1 cellular context compared by ENCODE assay signal in the genomic region with DNA sequence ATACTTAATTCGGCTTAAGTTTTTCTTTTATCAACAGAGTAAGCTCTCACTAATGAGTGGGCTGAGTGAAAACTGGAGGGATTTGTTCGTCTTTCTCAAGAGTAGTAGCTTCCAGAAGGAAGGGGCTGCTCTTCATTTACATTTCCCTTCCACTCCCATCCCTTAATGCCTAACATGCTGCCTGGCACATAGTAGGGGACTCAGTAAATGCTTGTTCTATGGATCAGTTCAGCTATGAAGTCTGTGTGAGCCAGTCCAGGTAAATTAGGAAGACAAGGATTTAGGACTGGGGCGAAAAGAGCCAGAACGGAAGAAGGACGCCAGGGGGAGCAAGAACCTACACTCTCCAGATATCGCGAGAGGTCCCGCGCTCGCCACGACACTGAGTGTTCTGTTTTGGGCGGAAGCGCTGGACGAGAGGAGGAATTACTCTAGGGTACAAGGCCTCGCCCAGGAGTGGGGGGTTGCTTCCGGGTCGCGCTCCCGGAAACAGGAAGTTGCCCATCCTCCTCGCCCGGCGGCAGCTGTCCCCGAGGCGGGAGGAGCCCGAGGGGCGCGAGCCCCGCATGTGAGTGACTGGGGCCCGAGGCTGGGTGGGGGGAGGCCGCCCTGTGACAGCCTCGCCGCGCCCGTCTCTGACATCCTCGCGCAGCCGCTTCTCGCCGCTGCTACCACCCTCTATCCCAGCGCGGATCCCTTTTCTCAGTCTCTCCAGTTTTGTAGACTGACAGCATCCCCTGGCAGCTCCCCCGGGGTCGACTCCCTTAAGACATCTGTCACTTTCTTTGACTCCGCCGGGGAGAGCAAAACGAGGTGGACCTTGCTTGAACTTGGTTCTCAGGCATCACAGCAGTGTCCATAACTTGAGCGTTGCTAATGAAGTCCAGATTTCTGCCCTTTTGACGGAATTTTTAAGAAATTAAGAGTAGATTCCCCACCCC.
TF ChIP-seq lines count a peak whose summit lies in the region.

A gene with protein sequence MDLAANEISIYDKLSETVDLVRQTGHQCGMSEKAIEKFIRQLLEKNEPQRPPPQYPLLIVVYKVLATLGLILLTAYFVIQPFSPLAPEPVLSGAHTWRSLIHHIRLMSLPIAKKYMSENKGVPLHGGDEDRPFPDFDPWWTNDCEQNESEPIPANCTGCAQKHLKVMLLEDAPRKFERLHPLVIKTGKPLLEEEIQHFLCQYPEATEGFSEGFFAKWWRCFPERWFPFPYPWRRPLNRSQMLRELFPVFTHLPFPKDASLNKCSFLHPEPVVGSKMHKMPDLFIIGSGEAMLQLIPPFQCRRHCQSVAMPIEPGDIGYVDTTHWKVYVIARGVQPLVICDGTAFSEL (plus strand): TSS at position 492 of the 941 bp plus-strand sequence. CDS start 13,493 bp downstream, outside the sequence.

TF ChIP-seq in HCT116, 20 proteins besides CTCF, POLR2A, EP300 and RAD21 (continued from another document):
- TF ChIP-seq REST (IDR thresholded peaks at IDR 0.05; ENCODE audit: low read depth) (no peak), JUND (IDR thresholded peaks at IDR 0.05) (no peak), SRF (IDR thresholded peaks at IDR 0.05; ENCODE audit: low read depth) (peak; percentile 33; the same call in 1 of the 2 replicates), ELF1 (IDR thresholded peaks at IDR 0.05; ENCODE audit: borderline replicate concordance, low read depth) (peak; percentile 97), ZFX (IDR thresholded peaks at IDR 0.05) (no peak), EZH2 (IDR thresholded peaks at IDR 0.05) (no peak), SP1 (IDR thresholded peaks at IDR 0.05; ENCODE audit: low read depth) (peak; percentile 70), SIN3A (IDR thresholded peaks at IDR 0.05; ENCODE audit: low read depth) (peak; percentile 93), MAX (IDR thresholded peaks at IDR 0.05) (peak; percentile 88)
- TF ChIP-seq, protein P1, sequence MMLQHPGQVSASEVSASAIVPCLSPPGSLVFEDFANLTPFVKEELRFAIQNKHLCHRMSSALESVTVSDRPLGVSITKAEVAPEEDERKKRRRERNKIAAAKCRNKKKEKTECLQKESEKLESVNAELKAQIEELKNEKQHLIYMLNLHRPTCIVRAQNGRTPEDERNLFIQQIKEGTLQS (IDR thresholded peaks at IDR 0.05), result no peak
- TF ChIP-seq, protein P2, sequence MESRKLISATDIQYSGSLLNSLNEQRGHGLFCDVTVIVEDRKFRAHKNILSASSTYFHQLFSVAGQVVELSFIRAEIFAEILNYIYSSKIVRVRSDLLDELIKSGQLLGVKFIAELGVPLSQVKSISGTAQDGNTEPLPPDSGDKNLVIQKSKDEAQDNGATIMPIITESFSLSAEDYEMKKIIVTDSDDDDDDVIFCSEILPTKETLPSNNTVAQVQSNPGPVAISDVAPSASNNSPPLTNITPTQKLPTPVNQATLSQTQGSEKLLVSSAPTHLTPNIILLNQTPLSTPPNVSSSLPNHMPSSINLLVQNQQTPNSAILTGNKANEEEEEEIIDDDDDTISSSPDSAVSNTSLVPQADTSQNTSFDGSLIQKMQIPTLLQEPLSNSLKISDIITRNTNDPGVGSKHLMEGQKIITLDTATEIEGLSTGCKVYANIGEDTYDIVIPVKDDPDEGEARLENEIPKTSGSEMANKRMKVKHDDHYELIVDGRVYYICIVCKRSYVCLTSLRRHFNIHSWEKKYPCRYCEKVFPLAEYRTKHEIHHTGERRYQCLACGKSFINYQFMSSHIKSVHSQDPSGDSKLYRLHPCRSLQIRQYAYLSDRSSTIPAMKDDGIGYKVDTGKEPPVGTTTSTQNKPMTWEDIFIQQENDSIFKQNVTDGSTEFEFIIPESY (IDR thresholded peaks at IDR 0.05; ENCODE audit: extremely low read depth, insufficient replicate concordance, low read length), result peak; percentile 99
